In genomic region chr5:56319281-56320242, GRCh38 we compare ENCODE assay signal across 11 cellular contexts.
DNase-seq lines count a peak whose midpoint lies in the region; ATAC-seq and TF ChIP-seq lines count a peak whose summit lies in the region.
"Had no signal": no experiment of that assay in that cellular context is flagged by ENCODE, and none has a peak within 500 bp of the region (broad histone marks: within the 10 kb centered on the region; RNA-seq: fewer than 3 reads in every experiment).

No MANE protein-coding gene starts in this region.

- no peaks in the 10 kb centered on the region for H3K79me2 ChIP-seq in Karpas-422 (ENCODE audit: low read length)

- CTCF ChIA-PET in activated naive CD4-positive, alpha-beta T cell treated with anti-CD3 and anti-CD28 coated beads for 36 hours (lab: Charles Lee) = interaction anchor here (1.1 kb wide), 1 partner anchor 49 kb away, joined by 4 read pairs; no protein-coding TSS in a partner anchor

- DNase-seq in BE2C (peak; percentile 91), Karpas-422 (no peak), breast epithelium (ENCODE audit: low spot score in 2 of 2) (no peak), mesenchymal stem cell (peak; percentile 74), AG08396 (ENCODE audit: low spot score) (no peak), D341Med (ENCODE audit: low spot score) (no peak)
- DNase-seq in activated naive CD4-positive, alpha-beta T cell treated with anti-CD3 and anti-CD28 coated beads for 36 hours = no peak
- DNase-seq: activated CD8-positive, alpha-beta T cell treated with anti-CD3 and anti-CD28 coated beads for 36 hours; NCI-H526 treated with DMSO at 0.1 percent for 48 hours had no signal

- H3K27me3 Mint-ChIP-seq in activated naive CD4-positive, alpha-beta T cell treated with anti-CD3 and anti-CD28 coated beads for 36 hours (ENCODE audit: low read depth) = no peaks in the 10 kb centered on the region
- H3K27me3 Mint-ChIP-seq: activated CD8-positive, alpha-beta T cell treated with anti-CD3 and anti-CD28 coated beads for 36 hours had no signal

- peak overlapping the region; percentile 24; the same call in 1 of the 2 replicates for H2AFZ ChIP-seq in Karpas-422 (ENCODE audit: low read length)
- no peak overlapping the region for H2AFZ ChIP-seq in mesenchymal stem cell (ENCODE audit: low read depth, low read length)

- no peaks in the 10 kb centered on the region for H4K20me1 ChIP-seq in Karpas-422 (ENCODE audit: insufficient read depth, low read depth, low read length)

- no peaks in the 10 kb centered on the region for H3K27me3 ChIP-seq in BE2C
- H3K27me3 ChIP-seq in Karpas-422 (ENCODE audit: low read length) = no peaks in the 10 kb centered on the region
- no peaks in the 10 kb centered on the region for H3K27me3 ChIP-seq in breast epithelium
- H3K27me3 ChIP-seq in mesenchymal stem cell (ENCODE audit: control insufficient read depth in 1 of 2, insufficient read depth in 1 of 2, low read length in 2 of 2) = no peaks in the 10 kb centered on the region

- peak; percentile 38 for TF ChIP-seq CTCF in BE2C (IDR thresholded peaks at IDR 0.05; ENCODE audit: low read depth, low read length)
- no peak for TF ChIP-seq CTCF in breast epithelium (IDR thresholded peaks at IDR 0.05)

- peak overlapping the region; percentile 82 to 94 for H2BK12ac ChIP-seq in mesenchymal stem cell (ENCODE audit: low read length in 2 of 2)

- peak overlapping the region; percentile 31 for H2AK5ac ChIP-seq in mesenchymal stem cell (ENCODE audit: low read length, severe bottlenecking)

- H4K91ac ChIP-seq in mesenchymal stem cell (ENCODE audit: low read length) = no peak overlapping the region

- no peaks in the 10 kb centered on the region for H3K79me1 ChIP-seq in mesenchymal stem cell (replicated peaks; ENCODE audit: low read length, poor library complexity, severe bottlenecking)

- H3K36me3 ChIP-seq in BE2C (no peaks in the 10 kb centered on the region), Karpas-422 (ENCODE audit: insufficient read depth, low read length) (no peaks in the 10 kb centered on the region), breast epithelium (no peaks in the 10 kb centered on the region), mesenchymal stem cell (ENCODE audit: control insufficient read depth in 1 of 2, insufficient read depth in 2 of 2, low read depth in 1 of 2, low read length in 2 of 2) (no peaks in the 10 kb centered on the region)

- H3K4ac ChIP-seq in mesenchymal stem cell (ENCODE audit: low read depth in 1 of 2, low read length in 2 of 2) = peak overlapping the region in 1 of 2 experiments; percentile 57

- 73% methylated on average over 24 of the region's 25 CpGs for WGBS in mesenchymal stem cell

- H2BK15ac ChIP-seq in mesenchymal stem cell (ENCODE audit: low read depth, poor library complexity, severe bottlenecking) = peak overlapping the region; percentile 60

- H3K9me3 ChIP-seq in BE2C (no peaks in the 10 kb centered on the region), Karpas-422 (ENCODE audit: low read length) (no peaks in the 10 kb centered on the region), breast epithelium (no peaks in the 10 kb centered on the region), mesenchymal stem cell (ENCODE audit: control insufficient read depth, low read length) (no peaks in the 10 kb centered on the region)

- no peak overlapping the region for H3K27ac Mint-ChIP-seq in activated naive CD4-positive, alpha-beta T cell treated with anti-CD3 and anti-CD28 coated beads for 36 hours
- H3K27ac Mint-ChIP-seq: activated CD8-positive, alpha-beta T cell treated with anti-CD3 and anti-CD28 coated beads for 36 hours had no signal

- no peak overlapping the region for H3K23ac ChIP-seq in mesenchymal stem cell (ENCODE audit: low read length in 2 of 2)

- H3K4me1 ChIP-seq in BE2C (peaks cover 43% of the 10 kb centered on the region), Karpas-422 (ENCODE audit: low read length) (peaks cover 7% of the 10 kb centered on the region), breast epithelium (no peaks in the 10 kb centered on the region), mesenchymal stem cell (ENCODE audit: control insufficient read depth, insufficient read depth, low read depth, low read length) (peaks cover 11% of the 10 kb centered on the region)

- H2BK120ac ChIP-seq in mesenchymal stem cell (ENCODE audit: low read depth, low read length) = no peak overlapping the region

- H3K4me3 ChIP-seq in BE2C (ENCODE audit: low read depth, low read length) (peak overlapping the region; percentile 48), Karpas-422 (ENCODE audit: low read length) (no peak overlapping the region), breast epithelium (no peak overlapping the region), mesenchymal stem cell (ENCODE audit: insufficient read depth in 1 of 2, low read depth in 1 of 2, low read length in 2 of 2) (peak overlapping the region in 1 of 2 experiments; percentile 65)
- H3K4me3 ChIP-seq: dorsolateral prefrontal cortex had no signal

- H3K4me1 Mint-ChIP-seq in activated naive CD4-positive, alpha-beta T cell treated with anti-CD3 and anti-CD28 coated beads for 36 hours (ENCODE audit: low read depth) = peaks cover 21% of the 10 kb centered on the region

- no peak for TF ChIP-seq POLR2A in breast epithelium (IDR thresholded peaks at IDR 0.05)

- no peak overlapping the region for H3K9ac ChIP-seq in Karpas-422 (ENCODE audit: low read length)
- peak overlapping the region; percentile 69 for H3K9ac ChIP-seq in mesenchymal stem cell (ENCODE audit: low read length)

- H3K9me2 ChIP-seq in Karpas-422 (replicated peaks; ENCODE audit: insufficient read depth, low read length) = no peaks in the 10 kb centered on the region

- peak overlapping the region; percentile 48 to 84 for H3K18ac ChIP-seq in mesenchymal stem cell (ENCODE audit: low read depth in 1 of 2, low read length in 2 of 2)

- no peak overlapping the region for H2BK5ac ChIP-seq in mesenchymal stem cell (ENCODE audit: low read depth, low read length, poor library complexity, severe bottlenecking)

- H3K27ac ChIP-seq in Karpas-422 (ENCODE audit: low read length) (no peak overlapping the region), breast epithelium (peak overlapping the region; percentile 2 to 58), mesenchymal stem cell (ENCODE audit: low read length, poor library complexity, severe bottlenecking) (no peak overlapping the region)
- H3K27ac ChIP-seq: dorsolateral prefrontal cortex had no signal

- H3K36me3 Mint-ChIP-seq in activated naive CD4-positive, alpha-beta T cell treated with anti-CD3 and anti-CD28 coated beads for 36 hours (ENCODE audit: low read depth) = no peaks in the 10 kb centered on the region

- H3K4me2 ChIP-seq in Karpas-422 (ENCODE audit: low read depth, low read length, poor library complexity, severe bottlenecking) (no peak overlapping the region), mesenchymal stem cell (ENCODE audit: low read length, poor library complexity, severe bottlenecking) (no peak overlapping the region)

- H3K9me3 Mint-ChIP-seq in activated naive CD4-positive, alpha-beta T cell treated with anti-CD3 and anti-CD28 coated beads for 36 hours = no peaks in the 10 kb centered on the region
- H3K9me3 Mint-ChIP-seq: activated CD8-positive, alpha-beta T cell treated with anti-CD3 and anti-CD28 coated beads for 36 hours had no signal

- intact Hi-C loops in breast epithelium (cut with DNase I; ENCODE audit: low total_unique reads) = no loop called here
- intact Hi-C loops in activated naive CD4-positive, alpha-beta T cell treated with anti-CD3 and anti-CD28 coated beads for 36 hours (cut with micrococcal nuclease) = loop anchor here (10.0 kb wide), 2 partner anchors 325 to 955 kb away; partner anchors contain the start of gene IL6ST

- H4K8ac ChIP-seq in mesenchymal stem cell (ENCODE audit: low read length) = peak overlapping the region; percentile 75

- no peak overlapping the region for H3K4me3 Mint-ChIP-seq in activated naive CD4-positive, alpha-beta T cell treated with anti-CD3 and anti-CD28 coated beads for 36 hours
- H3K4me3 Mint-ChIP-seq: activated CD8-positive, alpha-beta T cell treated with anti-CD3 and anti-CD28 coated beads for 36 hours had no signal

- H3K14ac ChIP-seq in mesenchymal stem cell (ENCODE audit: low read length in 2 of 2) = no peak overlapping the region

- ATAC-seq in HG03097 (IDR thresholded peaks at IDR 0.05; ENCODE audit: low FRiP score, unreplicated experiment) = no peak
- ATAC-seq: activated CD8-positive, alpha-beta T cell treated with anti-CD3 and anti-CD28 coated beads for 36 hours had no signal

Comparison
In these comparisons a context has a peak if more than half of its experiments do, and no peak if none do; other contexts are left out.
1. DNase-seq: peak in BE2C (single experiment) and mesenchymal stem cell (single experiment); none in Karpas-422 (single experiment), breast epithelium (0 of 2), activated naive CD4-positive, alpha-beta T cell treated with anti-CD3 and anti-CD28 coated beads for 36 hours (single experiment), AG08396 (single experiment) and D341Med (single experiment).
2. H3K27ac ChIP-seq: peak in breast epithelium (2 of 2); none in Karpas-422 (single experiment) and mesenchymal stem cell (single experiment).